1 cellular context compared by ENCODE assay signal in genomic region chr1:223074901-223075300, GRCh38.
TF ChIP-seq lines count a peak whose summit lies in the region.

No MANE protein-coding gene starts in this region.

TF ChIP-seq in GM23338, 12 proteins besides CTCF, POLR2A, EP300 and RAD21 (continued from another document):
- TF ChIP-seq, protein P1, sequence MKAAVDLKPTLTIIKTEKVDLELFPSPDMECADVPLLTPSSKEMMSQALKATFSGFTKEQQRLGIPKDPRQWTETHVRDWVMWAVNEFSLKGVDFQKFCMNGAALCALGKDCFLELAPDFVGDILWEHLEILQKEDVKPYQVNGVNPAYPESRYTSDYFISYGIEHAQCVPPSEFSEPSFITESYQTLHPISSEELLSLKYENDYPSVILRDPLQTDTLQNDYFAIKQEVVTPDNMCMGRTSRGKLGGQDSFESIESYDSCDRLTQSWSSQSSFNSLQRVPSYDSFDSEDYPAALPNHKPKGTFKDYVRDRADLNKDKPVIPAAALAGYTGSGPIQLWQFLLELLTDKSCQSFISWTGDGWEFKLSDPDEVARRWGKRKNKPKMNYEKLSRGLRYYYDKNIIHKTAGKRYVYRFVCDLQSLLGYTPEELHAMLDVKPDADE (IDR thresholded peaks at IDR 0.05), result no peak
- TF ChIP-seq ZNF331 (CRISPR knock-in tag; IDR thresholded peaks at IDR 0.05; ENCODE audit: low read depth), result no peak
- TF ChIP-seq NANOG (IDR thresholded peaks at IDR 0.05; ENCODE audit: borderline replicate concordance), result no peak
- no peak for TF ChIP-seq EZH2 (IDR thresholded peaks at IDR 0.05; ENCODE audit: low read depth, unreplicated experiment)
- no peak for TF ChIP-seq CREB1 (CRISPR knock-in tag; IDR thresholded peaks at IDR 0.05; ENCODE audit: low read depth)
- TF ChIP-seq JUNB (IDR thresholded peaks at IDR 0.05; ENCODE audit: unreplicated experiment), result no peak
